In the genomic region with DNA sequence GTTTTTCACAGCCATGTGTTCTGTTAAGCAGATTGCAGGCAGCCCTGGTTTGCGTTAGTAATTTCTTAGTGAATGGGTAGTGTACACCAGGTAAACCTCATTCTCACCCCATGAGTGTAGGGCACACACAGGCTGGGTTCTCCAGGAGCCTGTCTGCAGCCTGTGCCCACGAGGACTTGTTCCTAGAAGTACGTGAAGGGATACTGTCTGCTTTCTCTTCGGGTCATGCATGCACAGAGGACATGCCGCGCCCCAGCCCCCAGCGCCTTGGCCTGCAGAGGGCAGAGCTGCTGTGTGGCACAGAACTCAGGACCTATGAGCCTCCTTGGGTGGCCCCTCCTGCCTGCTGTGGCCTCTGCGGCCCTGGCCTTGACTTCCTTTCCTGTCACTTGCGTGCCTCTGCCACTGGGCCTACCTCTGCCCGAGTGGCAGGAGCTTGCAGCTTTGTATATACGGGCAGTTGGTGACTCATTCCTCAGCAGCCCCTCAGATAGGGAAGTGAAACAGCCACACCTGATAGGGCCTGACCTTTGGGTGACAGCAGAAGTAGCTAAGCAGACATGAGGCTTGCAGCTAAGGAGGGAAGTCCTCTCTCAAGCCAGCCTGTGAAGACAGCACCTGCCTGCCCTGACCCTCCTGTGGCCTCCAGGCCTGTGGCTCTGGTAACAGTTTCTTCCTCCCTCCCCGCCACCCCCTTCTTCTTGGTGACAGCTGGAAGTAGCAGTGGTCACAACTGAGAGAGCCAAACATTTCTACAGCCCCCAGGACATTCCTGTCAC, we compare ENCODE assay signal across 1 cellular context.
A peak's percentile ranks its signal among the peaks of the same experiment; 100 is the strongest.
TF ChIP-seq lines count a peak whose summit lies in the region.

No MANE protein-coding gene starts in this region.

TF ChIP-seq in HepG2, 621 proteins besides CTCF, POLR2A, EP300 and RAD21 (continued from another document and continues in another):
- TF ChIP-seq, protein P1, sequence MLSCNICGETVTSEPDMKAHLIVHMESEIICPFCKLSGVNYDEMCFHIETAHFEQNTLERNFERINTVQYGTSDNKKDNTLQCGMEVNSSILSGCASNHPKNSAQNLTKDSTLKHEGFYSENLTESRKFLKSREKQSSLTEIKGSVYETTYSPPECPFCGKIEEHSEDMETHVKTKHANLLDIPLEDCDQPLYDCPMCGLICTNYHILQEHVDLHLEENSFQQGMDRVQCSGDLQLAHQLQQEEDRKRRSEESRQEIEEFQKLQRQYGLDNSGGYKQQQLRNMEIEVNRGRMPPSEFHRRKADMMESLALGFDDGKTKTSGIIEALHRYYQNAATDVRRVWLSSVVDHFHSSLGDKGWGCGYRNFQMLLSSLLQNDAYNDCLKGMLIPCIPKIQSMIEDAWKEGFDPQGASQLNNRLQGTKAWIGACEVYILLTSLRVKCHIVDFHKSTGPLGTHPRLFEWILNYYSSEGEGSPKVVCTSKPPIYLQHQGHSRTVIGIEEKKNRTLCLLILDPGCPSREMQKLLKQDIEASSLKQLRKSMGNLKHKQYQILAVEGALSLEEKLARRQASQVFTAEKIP (CRISPR knock-in tag; IDR thresholded peaks at IDR 0.05; ENCODE audit: borderline replicate concordance) = no peak
- TF ChIP-seq ZNF383 (CRISPR knock-in tag; IDR thresholded peaks at IDR 0.05; ENCODE audit: borderline replicate concordance) (no peak), FOXA1 (IDR thresholded peaks at IDR 0.05) (no peak), FOXA1 (CRISPR knock-in tag; IDR thresholded peaks at IDR 0.05) (peak; percentile 57), GZF1 (CRISPR knock-in tag; IDR thresholded peaks at IDR 0.05) (no peak), ETV5 (CRISPR knock-in tag; IDR thresholded peaks at IDR 0.05; ENCODE audit: borderline replicate concordance) (peak; percentile 88), NR3C1 (CRISPR knock-in tag; IDR thresholded peaks at IDR 0.05) (no peak), KDM5B (CRISPR knock-in tag; IDR thresholded peaks at IDR 0.05; ENCODE audit: borderline replicate concordance) (peak; percentile 47; the same call in 1 of the 2 replicates), FOXO1 (CRISPR knock-in tag; IDR thresholded peaks at IDR 0.05) (peak; percentile 84), KAT2B (IDR thresholded peaks at IDR 0.05; ENCODE audit: borderline replicate concordance, low read depth, low read length) (no peak), HIVEP1 (CRISPR knock-in tag; IDR thresholded peaks at IDR 0.05) (0 out of 2 replicates have a peak, but pooled peaks have one; percentile 7), ZNF367 (CRISPR knock-in tag; IDR thresholded peaks at IDR 0.05; ENCODE audit: borderline replicate concordance) (no peak), ZNF296 (CRISPR knock-in tag; conservative IDR thresholded peaks at IDR 0.05) (no peak), CC2D1A (CRISPR knock-in tag; IDR thresholded peaks at IDR 0.05) (no peak), CHD2 (IDR thresholded peaks at IDR 0.05; ENCODE audit: low read depth, low read length) (0 out of 2 replicates have a peak, but pooled peaks have one; percentile 4), ZNF605 (CRISPR knock-in tag; IDR thresholded peaks at IDR 0.05) (peak; percentile 17; the same call in 1 of the 2 replicates), NR2C2 (CRISPR knock-in tag; IDR thresholded peaks at IDR 0.05; ENCODE audit: borderline replicate concordance) (0 out of 2 replicates have a peak, but pooled peaks have one; percentile 44), ZKSCAN8 (CRISPR knock-in tag; IDR thresholded peaks at IDR 0.05; ENCODE audit: borderline replicate concordance) (0 out of 2 replicates have a peak, but pooled peaks have one; percentile 20), TCF7 (IDR thresholded peaks at IDR 0.05; ENCODE audit: low read depth) (no peak), CHCHD3 (CRISPR knock-in tag; IDR thresholded peaks at IDR 0.05) (no peak), ZFP82 (CRISPR knock-in tag; IDR thresholded peaks at IDR 0.05; ENCODE audit: borderline replicate concordance) (no peak), PHF5A (CRISPR knock-in tag; IDR thresholded peaks at IDR 0.05; ENCODE audit: low read depth, unreplicated experiment) (no peak), ZNF484 (CRISPR knock-in tag; IDR thresholded peaks at IDR 0.05; ENCODE audit: borderline replicate concordance, low read depth) (no peak), ZNF546 (CRISPR knock-in tag; conservative IDR thresholded peaks at IDR 0.05) (no peak), ESRRA (CRISPR knock-in tag; IDR thresholded peaks at IDR 0.05; ENCODE audit: low read depth) (peak; percentile 26; the same call in 1 of the 2 replicates), NAIF1 (CRISPR knock-in tag; IDR thresholded peaks at IDR 0.05; ENCODE audit: borderline replicate concordance) (no peak), ZNF121 (CRISPR knock-in tag; IDR thresholded peaks at IDR 0.05) (no peak; the same call in 1 of the 2 replicates), SP140L (CRISPR knock-in tag; IDR thresholded peaks at IDR 0.05; ENCODE audit: borderline replicate concordance) (no peak)
- TF ChIP-seq, protein P2, sequence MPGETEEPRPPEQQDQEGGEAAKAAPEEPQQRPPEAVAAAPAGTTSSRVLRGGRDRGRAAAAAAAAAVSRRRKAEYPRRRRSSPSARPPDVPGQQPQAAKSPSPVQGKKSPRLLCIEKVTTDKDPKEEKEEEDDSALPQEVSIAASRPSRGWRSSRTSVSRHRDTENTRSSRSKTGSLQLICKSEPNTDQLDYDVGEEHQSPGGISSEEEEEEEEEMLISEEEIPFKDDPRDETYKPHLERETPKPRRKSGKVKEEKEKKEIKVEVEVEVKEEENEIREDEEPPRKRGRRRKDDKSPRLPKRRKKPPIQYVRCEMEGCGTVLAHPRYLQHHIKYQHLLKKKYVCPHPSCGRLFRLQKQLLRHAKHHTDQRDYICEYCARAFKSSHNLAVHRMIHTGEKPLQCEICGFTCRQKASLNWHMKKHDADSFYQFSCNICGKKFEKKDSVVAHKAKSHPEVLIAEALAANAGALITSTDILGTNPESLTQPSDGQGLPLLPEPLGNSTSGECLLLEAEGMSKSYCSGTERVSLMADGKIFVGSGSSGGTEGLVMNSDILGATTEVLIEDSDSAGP (CRISPR knock-in tag; IDR thresholded peaks at IDR 0.05; ENCODE audit: borderline replicate concordance) = peak; percentile 89
- TF ChIP-seq, protein P3, sequence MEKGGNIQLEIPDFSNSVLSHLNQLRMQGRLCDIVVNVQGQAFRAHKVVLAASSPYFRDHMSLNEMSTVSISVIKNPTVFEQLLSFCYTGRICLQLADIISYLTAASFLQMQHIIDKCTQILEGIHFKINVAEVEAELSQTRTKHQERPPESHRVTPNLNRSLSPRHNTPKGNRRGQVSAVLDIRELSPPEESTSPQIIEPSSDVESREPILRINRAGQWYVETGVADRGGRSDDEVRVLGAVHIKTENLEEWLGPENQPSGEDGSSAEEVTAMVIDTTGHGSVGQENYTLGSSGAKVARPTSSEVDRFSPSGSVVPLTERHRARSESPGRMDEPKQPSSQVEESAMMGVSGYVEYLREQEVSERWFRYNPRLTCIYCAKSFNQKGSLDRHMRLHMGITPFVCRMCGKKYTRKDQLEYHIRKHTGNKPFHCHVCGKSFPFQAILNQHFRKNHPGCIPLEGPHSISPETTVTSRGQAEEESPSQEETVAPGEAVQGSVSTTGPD (CRISPR knock-in tag; IDR thresholded peaks at IDR 0.05) = no peak
- TF ChIP-seq, protein P4, sequence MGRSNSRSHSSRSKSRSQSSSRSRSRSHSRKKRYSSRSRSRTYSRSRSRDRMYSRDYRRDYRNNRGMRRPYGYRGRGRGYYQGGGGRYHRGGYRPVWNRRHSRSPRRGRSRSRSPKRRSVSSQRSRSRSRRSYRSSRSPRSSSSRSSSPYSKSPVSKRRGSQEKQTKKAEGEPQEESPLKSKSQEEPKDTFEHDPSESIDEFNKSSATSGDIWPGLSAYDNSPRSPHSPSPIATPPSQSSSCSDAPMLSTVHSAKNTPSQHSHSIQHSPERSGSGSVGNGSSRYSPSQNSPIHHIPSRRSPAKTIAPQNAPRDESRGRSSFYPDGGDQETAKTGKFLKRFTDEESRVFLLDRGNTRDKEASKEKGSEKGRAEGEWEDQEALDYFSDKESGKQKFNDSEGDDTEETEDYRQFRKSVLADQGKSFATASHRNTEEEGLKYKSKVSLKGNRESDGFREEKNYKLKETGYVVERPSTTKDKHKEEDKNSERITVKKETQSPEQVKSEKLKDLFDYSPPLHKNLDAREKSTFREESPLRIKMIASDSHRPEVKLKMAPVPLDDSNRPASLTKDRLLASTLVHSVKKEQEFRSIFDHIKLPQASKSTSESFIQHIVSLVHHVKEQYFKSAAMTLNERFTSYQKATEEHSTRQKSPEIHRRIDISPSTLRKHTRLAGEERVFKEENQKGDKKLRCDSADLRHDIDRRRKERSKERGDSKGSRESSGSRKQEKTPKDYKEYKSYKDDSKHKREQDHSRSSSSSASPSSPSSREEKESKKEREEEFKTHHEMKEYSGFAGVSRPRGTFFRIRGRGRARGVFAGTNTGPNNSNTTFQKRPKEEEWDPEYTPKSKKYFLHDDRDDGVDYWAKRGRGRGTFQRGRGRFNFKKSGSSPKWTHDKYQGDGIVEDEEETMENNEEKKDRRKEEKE (IDR thresholded peaks at IDR 0.05) = no peak
- TF ChIP-seq, protein P5, sequence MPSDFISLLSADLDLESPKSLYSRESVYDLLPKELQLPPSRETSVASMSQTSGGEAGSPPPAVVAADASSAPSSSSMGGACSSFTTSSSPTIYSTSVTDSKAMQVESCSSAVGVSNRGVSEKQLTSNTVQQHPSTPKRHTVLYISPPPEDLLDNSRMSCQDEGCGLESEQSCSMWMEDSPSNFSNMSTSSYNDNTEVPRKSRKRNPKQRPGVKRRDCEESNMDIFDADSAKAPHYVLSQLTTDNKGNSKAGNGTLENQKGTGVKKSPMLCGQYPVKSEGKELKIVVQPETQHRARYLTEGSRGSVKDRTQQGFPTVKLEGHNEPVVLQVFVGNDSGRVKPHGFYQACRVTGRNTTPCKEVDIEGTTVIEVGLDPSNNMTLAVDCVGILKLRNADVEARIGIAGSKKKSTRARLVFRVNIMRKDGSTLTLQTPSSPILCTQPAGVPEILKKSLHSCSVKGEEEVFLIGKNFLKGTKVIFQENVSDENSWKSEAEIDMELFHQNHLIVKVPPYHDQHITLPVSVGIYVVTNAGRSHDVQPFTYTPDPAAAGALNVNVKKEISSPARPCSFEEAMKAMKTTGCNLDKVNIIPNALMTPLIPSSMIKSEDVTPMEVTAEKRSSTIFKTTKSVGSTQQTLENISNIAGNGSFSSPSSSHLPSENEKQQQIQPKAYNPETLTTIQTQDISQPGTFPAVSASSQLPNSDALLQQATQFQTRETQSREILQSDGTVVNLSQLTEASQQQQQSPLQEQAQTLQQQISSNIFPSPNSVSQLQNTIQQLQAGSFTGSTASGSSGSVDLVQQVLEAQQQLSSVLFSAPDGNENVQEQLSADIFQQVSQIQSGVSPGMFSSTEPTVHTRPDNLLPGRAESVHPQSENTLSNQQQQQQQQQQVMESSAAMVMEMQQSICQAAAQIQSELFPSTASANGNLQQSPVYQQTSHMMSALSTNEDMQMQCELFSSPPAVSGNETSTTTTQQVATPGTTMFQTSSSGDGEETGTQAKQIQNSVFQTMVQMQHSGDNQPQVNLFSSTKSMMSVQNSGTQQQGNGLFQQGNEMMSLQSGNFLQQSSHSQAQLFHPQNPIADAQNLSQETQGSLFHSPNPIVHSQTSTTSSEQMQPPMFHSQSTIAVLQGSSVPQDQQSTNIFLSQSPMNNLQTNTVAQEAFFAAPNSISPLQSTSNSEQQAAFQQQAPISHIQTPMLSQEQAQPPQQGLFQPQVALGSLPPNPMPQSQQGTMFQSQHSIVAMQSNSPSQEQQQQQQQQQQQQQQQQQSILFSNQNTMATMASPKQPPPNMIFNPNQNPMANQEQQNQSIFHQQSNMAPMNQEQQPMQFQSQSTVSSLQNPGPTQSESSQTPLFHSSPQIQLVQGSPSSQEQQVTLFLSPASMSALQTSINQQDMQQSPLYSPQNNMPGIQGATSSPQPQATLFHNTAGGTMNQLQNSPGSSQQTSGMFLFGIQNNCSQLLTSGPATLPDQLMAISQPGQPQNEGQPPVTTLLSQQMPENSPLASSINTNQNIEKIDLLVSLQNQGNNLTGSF (CRISPR knock-in tag; IDR thresholded peaks at IDR 0.05) = no peak
- TF ChIP-seq, protein P6, sequence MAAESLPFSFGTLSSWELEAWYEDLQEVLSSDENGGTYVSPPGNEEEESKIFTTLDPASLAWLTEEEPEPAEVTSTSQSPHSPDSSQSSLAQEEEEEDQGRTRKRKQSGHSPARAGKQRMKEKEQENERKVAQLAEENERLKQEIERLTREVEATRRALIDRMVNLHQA (CRISPR knock-in tag; IDR thresholded peaks at IDR 0.05) = no peak
- TF ChIP-seq, protein P7, sequence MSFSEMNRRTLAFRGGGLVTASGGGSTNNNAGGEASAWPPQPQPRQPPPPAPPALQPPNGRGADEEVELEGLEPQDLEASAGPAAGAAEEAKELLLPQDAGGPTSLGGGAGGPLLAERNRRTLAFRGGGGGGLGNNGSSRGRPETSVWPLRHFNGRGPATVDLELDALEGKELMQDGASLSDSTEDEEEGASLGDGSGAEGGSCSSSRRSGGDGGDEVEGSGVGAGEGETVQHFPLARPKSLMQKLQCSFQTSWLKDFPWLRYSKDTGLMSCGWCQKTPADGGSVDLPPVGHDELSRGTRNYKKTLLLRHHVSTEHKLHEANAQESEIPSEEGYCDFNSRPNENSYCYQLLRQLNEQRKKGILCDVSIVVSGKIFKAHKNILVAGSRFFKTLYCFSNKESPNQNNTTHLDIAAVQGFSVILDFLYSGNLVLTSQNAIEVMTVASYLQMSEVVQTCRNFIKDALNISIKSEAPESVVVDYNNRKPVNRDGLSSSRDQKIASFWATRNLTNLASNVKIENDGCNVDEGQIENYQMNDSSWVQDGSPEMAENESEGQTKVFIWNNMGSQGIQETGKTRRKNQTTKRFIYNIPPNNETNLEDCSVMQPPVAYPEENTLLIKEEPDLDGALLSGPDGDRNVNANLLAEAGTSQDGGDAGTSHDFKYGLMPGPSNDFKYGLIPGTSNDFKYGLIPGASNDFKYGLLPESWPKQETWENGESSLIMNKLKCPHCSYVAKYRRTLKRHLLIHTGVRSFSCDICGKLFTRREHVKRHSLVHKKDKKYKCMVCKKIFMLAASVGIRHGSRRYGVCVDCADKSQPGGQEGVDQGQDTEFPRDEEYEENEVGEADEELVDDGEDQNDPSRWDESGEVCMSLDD (CRISPR knock-in tag; IDR thresholded peaks at IDR 0.05; ENCODE audit: borderline replicate concordance) = no peak
- TF ChIP-seq, protein P8, sequence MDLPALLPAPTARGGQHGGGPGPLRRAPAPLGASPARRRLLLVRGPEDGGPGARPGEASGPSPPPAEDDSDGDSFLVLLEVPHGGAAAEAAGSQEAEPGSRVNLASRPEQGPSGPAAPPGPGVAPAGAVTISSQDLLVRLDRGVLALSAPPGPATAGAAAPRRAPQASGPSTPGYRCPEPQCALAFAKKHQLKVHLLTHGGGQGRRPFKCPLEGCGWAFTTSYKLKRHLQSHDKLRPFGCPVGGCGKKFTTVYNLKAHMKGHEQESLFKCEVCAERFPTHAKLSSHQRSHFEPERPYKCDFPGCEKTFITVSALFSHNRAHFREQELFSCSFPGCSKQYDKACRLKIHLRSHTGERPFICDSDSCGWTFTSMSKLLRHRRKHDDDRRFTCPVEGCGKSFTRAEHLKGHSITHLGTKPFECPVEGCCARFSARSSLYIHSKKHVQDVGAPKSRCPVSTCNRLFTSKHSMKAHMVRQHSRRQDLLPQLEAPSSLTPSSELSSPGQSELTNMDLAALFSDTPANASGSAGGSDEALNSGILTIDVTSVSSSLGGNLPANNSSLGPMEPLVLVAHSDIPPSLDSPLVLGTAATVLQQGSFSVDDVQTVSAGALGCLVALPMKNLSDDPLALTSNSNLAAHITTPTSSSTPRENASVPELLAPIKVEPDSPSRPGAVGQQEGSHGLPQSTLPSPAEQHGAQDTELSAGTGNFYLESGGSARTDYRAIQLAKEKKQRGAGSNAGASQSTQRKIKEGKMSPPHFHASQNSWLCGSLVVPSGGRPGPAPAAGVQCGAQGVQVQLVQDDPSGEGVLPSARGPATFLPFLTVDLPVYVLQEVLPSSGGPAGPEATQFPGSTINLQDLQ (CRISPR knock-in tag; IDR thresholded peaks at IDR 0.05) = no peak
